ENCODE assay signal across 23 cellular contexts in genomic region chrX:38365939-38366338, GRCh38. TPM values are rescaled to one million over a fixed set of nuclear protein-coding genes. Genes with fewer than 3 reads are reported as not detected.
DNase-seq lines count a peak whose midpoint lies in the region; TF ChIP-seq lines count a peak whose summit lies in the region.
"Had no signal": no experiment of that assay in that cellular context is flagged by ENCODE, and none has a peak within 500 bp of the region (broad histone marks: within the 10 kb centered on the region; RNA-seq: fewer than 3 reads in every experiment).

No MANE protein-coding gene starts in this region.

- H3K4me1 ChIP-seq in suprapubic skin: no peaks in the 10 kb centered on the region
- H3K4me1 ChIP-seq: SJSA1 had no signal

- H3K4me1 Mint-ChIP-seq in CD14-positive monocyte: peaks cover 16% of the 10 kb centered on the region
- H3K4me1 Mint-ChIP-seq: H9, IgD-negative memory B cell had no signal

- WGBS in suprapubic skin: 45% methylated on average over 3 of the region's 3 CpGs

- no peaks in the 10 kb centered on the region for H3K9me3 ChIP-seq in suprapubic skin
- H3K9me3 ChIP-seq: BLaER1, SJSA1 had no signal

- TF ChIP-seq POLR2A in suprapubic skin (IDR thresholded peaks at IDR 0.05): no peak

- peak overlapping the region in 1 of 7 donors; percentile 20 for H3K27ac Mint-ChIP-seq in CD14-positive monocyte
- H3K27ac Mint-ChIP-seq: H9, IgD-negative memory B cell had no signal

- no peak overlapping the region for H3K4me3 Mint-ChIP-seq in CD14-positive monocyte
- H3K4me3 Mint-ChIP-seq: H9, IgD-negative memory B cell had no signal

- no peaks in the 10 kb centered on the region for H3K36me3 Mint-ChIP-seq in CD14-positive monocyte
- H3K36me3 Mint-ChIP-seq: IgD-negative memory B cell had no signal

- H3K27me3 Mint-ChIP-seq in CD14-positive monocyte (ENCODE audit: low read depth in 3 of 3): peaks cover 0 to 6% (median 0%) of the 10 kb centered on the region in 3 donors

- no peak overlapping the region for H3K27ac ChIP-seq in suprapubic skin
- H3K27ac ChIP-seq: BLaER1, RWPE1, SJSA1 had no signal

- DNase-seq in CD14-positive monocyte (ENCODE audit: low spot score) (peak; percentile 45), MV-4-11 (lab: John Stamatoyannopoulos, UW) (peak; percentile 58), RPMI8226 (peak; percentile 65), globus pallidus (ENCODE audit: low spot score) (peak; percentile 5), suprapubic skin (ENCODE audit: low spot score in 2 of 2) (no peak), NCI-H146 (lab: John Stamatoyannopoulos, UW) (no peak), NCI-H2029 treated with DMSO at 0.1 percent for 48 hours (lab: John Stamatoyannopoulos, UW) (no peak), SW 1271 (lab: John Stamatoyannopoulos, UW) (no peak)
- DNase-seq: DMS 273 treated with DMSO at 0.1 percent for 48 hours, H9, NCI-H1092, NCI-H1694, NCI-H2107, NCI-H2227 treated with DMSO at 0.1 percent for 48 hours, NCI-H524 treated with DMSO at 0.1 percent for 48 hours had no signal

- no peak overlapping the region for H3K4me3 ChIP-seq in suprapubic skin
- H3K4me3 ChIP-seq: BLaER1, SJSA1 had no signal

- no peaks in the 10 kb centered on the region for H3K36me3 ChIP-seq in suprapubic skin
- H3K36me3 ChIP-seq: BLaER1, SJSA1 had no signal

- intact Hi-C loops in CD14-positive monocyte (cut with micrococcal nuclease): no loop called here

- peaks cover 0 to 3% (median 0%) of the 10 kb centered on the region in 7 donors for H3K9me3 Mint-ChIP-seq in CD14-positive monocyte

- no peak for TF ChIP-seq EP300 in suprapubic skin (IDR thresholded peaks at IDR 0.05)

- H3K27me3 ChIP-seq in suprapubic skin: no peaks in the 10 kb centered on the region
- H3K27me3 ChIP-seq: BLaER1, SJSA1 had no signal

- no peak for TF ChIP-seq CTCF in CD14-positive monocyte (IDR thresholded peaks at IDR 0.05)
- no peak for TF ChIP-seq CTCF in suprapubic skin (IDR thresholded peaks at IDR 0.05)

RNA-seq across cellular contexts. Expression of gene OTC, which starts 13.5 kb away (rescaled TPM):
- not detected for polyA plus RNA-seq in CD14-positive monocyte
- not detected for total RNA-seq in suprapubic skin
- total RNA-seq: A172, Daoy, H9, HT1080, LHCN-M2, SJSA1 had no signal
- polyA plus RNA-seq: IgD-negative memory B cell had no signal

RNA-seq across cellular contexts. Expression of gene RPGR, which starts 38.6 kb away (rescaled TPM):
- polyA plus RNA-seq in CD14-positive monocyte: 10 to 100 TPM in 1 of 2 donors, 1 to 10 TPM in 1; 4.3 to 10.9 TPM
- 10 to 100 TPM; 12.6 to 43.0 (median 25.2) TPM for total RNA-seq in suprapubic skin

Comparison
In these comparisons a context has a peak if more than half of its experiments do, and no peak if none do; other contexts are left out.
1. DNase-seq: peak in CD14-positive monocyte (single experiment), MV-4-11 (single experiment), RPMI8226 (single experiment) and globus pallidus (single experiment); none in suprapubic skin (0 of 2), NCI-H146 (single experiment), NCI-H2029 treated with DMSO at 0.1 percent for 48 hours (single experiment) and SW 1271 (0 of 2).